28 cellular contexts compared by ENCODE assay signal in genomic region chr1:38178236-38178635, GRCh38.
"Had no signal": no experiment of that assay in that cellular context is flagged by ENCODE, and none has a peak within 500 bp of the region (broad histone marks: within the 10 kb centered on the region; RNA-seq: fewer than 3 reads in every experiment).

No MANE protein-coding gene starts in this region.

- H3K4me3 ChIP-seq: ascending aorta, body of pancreas, coronary artery, SK-N-MC had no signal

- DNase-seq: activated CD4-positive, alpha-beta memory T cell treated with anti-CD3 and anti-CD28 coated beads for 36 hours; activated CD4-positive, alpha-beta T cell treated with anti-CD3 and anti-CD28 coated beads, Interleukin-2, amount 10 ng/mL, durations not matched to agents 7 days and 5 days; activated CD4-positive, CD25-positive, alpha-beta regulatory T cell; activated CD8-positive, alpha-beta memory T cell treated with anti-CD3 and anti-CD28 coated beads for 24 hours; activated effector memory CD4-positive, alpha-beta T cell treated with anti-CD3 and anti-CD28 coated beads, Interleukin-2, amount 50 U/mL, for 16 hours; activated naive CD4-positive, alpha-beta T cell treated with Interleukin-2 at 50 U/mL for 16 hours; activated naive CD8-positive, alpha-beta T cell treated with anti-CD3 and anti-CD28 coated beads, Interleukin-2, amount 50 U/mL, for 24 hours; activated T-cell treated with anti-CD3 and anti-CD28 coated beads, Interleukin-2, amount 50 U/mL, for 4 hours; amniotic stem cell; body of pancreas; central memory CD4-positive, alpha-beta T cell; KG1; NCI-H1092; NCI-H2081 treated with DMSO at 0.1 percent for 48 hours; NCI-H2171 treated with DMSO at 0.1 percent for 48 hours; NCI-H446; NCI-H748 treated with DMSO at 0.1 percent for 48 hours; OCI-M1; RPMI8226; T-helper 1 cell had no signal

- H3K36me3 ChIP-seq: ascending aorta had no signal

- ATAC-seq: activated naive CD4-positive, alpha-beta T cell treated with anti-CD3 and anti-CD28 coated beads, Interleukin-2, amount 50 U/mL, for 72 hours; activated naive CD8-positive, alpha-beta T cell treated with anti-CD3 and anti-CD28 coated beads, Interleukin-2, amount 50 U/mL, for 24 hours; activated T-cell treated with anti-CD3 and anti-CD28 coated beads, Interleukin-2, amount 50 U/mL, for 4 hours; body of pancreas; Panc1; Right ventricle myocardium inferior had no signal

- H3K4me1 ChIP-seq: ascending aorta, body of pancreas had no signal

- H3K9me3 ChIP-seq: ascending aorta, body of pancreas had no signal

- H3K27me3 ChIP-seq: ascending aorta, body of pancreas had no signal

- FAIRE-seq: bronchial epithelial cell had no signal

- H3K27ac ChIP-seq: ascending aorta, body of pancreas, coronary artery, SK-N-MC, VCaP had no signal
